ENCODE assay signal across 9 cellular contexts in genomic region chr6:48069280-48069679, GRCh38. TPM values are rescaled to one million over a fixed set of nuclear protein-coding genes. Genes with fewer than 3 reads are reported as not detected.
A peak's percentile ranks its signal among the peaks of the same experiment; 100 is the strongest.
DNase-seq lines count a peak whose midpoint lies in the region; ATAC-seq, FAIRE-seq and TF ChIP-seq lines count a peak whose summit lies in the region.
"Had no signal": no experiment of that assay in that cellular context is flagged by ENCODE, and none has a peak within 500 bp of the region (broad histone marks: within the 10 kb centered on the region; RNA-seq: fewer than 3 reads in every experiment).

No MANE protein-coding gene starts in this region.

- H3K36me3 ChIP-seq in astrocyte (ENCODE audit: insufficient read depth, low read length) (no peaks in the 10 kb centered on the region), keratinocyte (ENCODE audit: control insufficient read depth in 2 of 2, extremely low read depth in 1 of 2, insufficient read depth in 2 of 2, low read length in 2 of 2) (no peaks in the 10 kb centered on the region)
- H3K36me3 ChIP-seq: tibial artery had no signal

- H3K9me3 ChIP-seq in astrocyte (ENCODE audit: insufficient read depth, low read depth, low read length), result no peaks in the 10 kb centered on the region
- H3K9me3 ChIP-seq in keratinocyte (ENCODE audit: control insufficient read depth, low read depth, low read length), result no peaks in the 10 kb centered on the region
- H3K9me3 ChIP-seq: tibial artery had no signal

- CTCF ChIA-PET in activated CD8-positive, alpha-beta T cell treated with anti-CD3 and anti-CD28 coated beads for 36 hours (lab: Charles Lee), result no interaction called here

- no peaks in the 10 kb centered on the region for H3K9me1 ChIP-seq in keratinocyte (ENCODE audit: control insufficient read depth, extremely low read depth, insufficient read depth, low read length)

- H3K9ac ChIP-seq in astrocyte (ENCODE audit: low read length), result no peak overlapping the region
- no peak overlapping the region for H3K9ac ChIP-seq in keratinocyte (ENCODE audit: control insufficient read depth, extremely low read depth, insufficient read depth, low read length)

- H3K4me2 ChIP-seq in astrocyte (ENCODE audit: low read length) (peak overlapping the region; percentile 80), keratinocyte (ENCODE audit: control insufficient read depth, extremely low read depth, insufficient read depth, low read depth, low read length) (peak overlapping the region; percentile 57)

- intact Hi-C loops in activated CD8-positive, alpha-beta T cell treated with anti-CD3 and anti-CD28 coated beads for 36 hours (cut with micrococcal nuclease), result no loop called here

- H3K27ac ChIP-seq in astrocyte (ENCODE audit: low read depth, low read length) (no peak overlapping the region), keratinocyte (ENCODE audit: control insufficient read depth, insufficient read depth, low read length) (no peak overlapping the region)
- H3K27ac ChIP-seq: tibial artery had no signal

- H3K9me3 Mint-ChIP-seq in astrocyte (ENCODE audit: unreplicated experiment) (no peaks in the 10 kb centered on the region), type B pancreatic cell (peaks cover 4% of the 10 kb centered on the region)
- no peaks in the 10 kb centered on the region for H3K9me3 Mint-ChIP-seq in activated CD8-positive, alpha-beta T cell treated with anti-CD3 and anti-CD28 coated beads for 36 hours

- peaks cover 3% of the 10 kb centered on the region for H3K36me3 Mint-ChIP-seq in astrocyte (ENCODE audit: low read depth, unreplicated experiment)
- no peaks in the 10 kb centered on the region for H3K36me3 Mint-ChIP-seq in type B pancreatic cell
- no peaks in the 10 kb centered on the region for H3K36me3 Mint-ChIP-seq in activated CD8-positive, alpha-beta T cell treated with anti-CD3 and anti-CD28 coated beads for 36 hours (ENCODE audit: low read depth)

- no peak overlapping the region for H3K27ac Mint-ChIP-seq in astrocyte (ENCODE audit: unreplicated experiment)
- peak overlapping the region; percentile 71 for H3K27ac Mint-ChIP-seq in type B pancreatic cell
- no peak overlapping the region for H3K27ac Mint-ChIP-seq in activated CD8-positive, alpha-beta T cell treated with anti-CD3 and anti-CD28 coated beads for 36 hours

- ATAC-seq in GM21723 (IDR thresholded peaks at IDR 0.05; ENCODE audit: unreplicated experiment), result no peak
- ATAC-seq in activated CD8-positive, alpha-beta T cell treated with anti-CD3 and anti-CD28 coated beads for 36 hours, result no peak

- no peak for TF ChIP-seq CTCF in astrocyte (IDR thresholded peaks at IDR 0.05; ENCODE audit: insufficient read depth, low read depth, low read length)
- TF ChIP-seq CTCF in keratinocyte (optimal IDR thresholded peaks at IDR 0.05 in 1 of 3, IDR thresholded peaks at IDR 0.05 in 1 of 3, conservative IDR thresholded peaks at IDR 0.05 in 1 of 3; ENCODE audit: extremely low read depth in 1 of 3, insufficient read depth in 2 of 3, low read length in 3 of 3), result no peak
- no peak for TF ChIP-seq CTCF in type B pancreatic cell (conservative IDR thresholded peaks at IDR 0.05)
- no peak for TF ChIP-seq CTCF in activated CD8-positive, alpha-beta T cell treated with anti-CD3 and anti-CD28 coated beads for 36 hours (IDR thresholded peaks at IDR 0.05)

- H3K4me1 Mint-ChIP-seq in astrocyte (ENCODE audit: low read depth, unreplicated experiment), result peaks cover 20% of the 10 kb centered on the region
- H3K4me1 Mint-ChIP-seq in type B pancreatic cell (ENCODE audit: unreplicated experiment), result peaks cover 10% of the 10 kb centered on the region
- peaks cover 2% of the 10 kb centered on the region for H3K4me1 Mint-ChIP-seq in activated CD8-positive, alpha-beta T cell treated with anti-CD3 and anti-CD28 coated beads for 36 hours (ENCODE audit: low read depth)

- H4K20me1 ChIP-seq in astrocyte (ENCODE audit: insufficient read depth, low read length) (peaks cover 48% of the 10 kb centered on the region), keratinocyte (ENCODE audit: control insufficient read depth, extremely low read depth, insufficient read depth, low read length) (no peaks in the 10 kb centered on the region)

- H3K79me2 ChIP-seq in astrocyte (ENCODE audit: insufficient read depth, low read length) (no peaks in the 10 kb centered on the region), keratinocyte (ENCODE audit: control insufficient read depth, insufficient read depth, low read length) (no peaks in the 10 kb centered on the region)

- H3K4me1 ChIP-seq in astrocyte (ENCODE audit: insufficient read depth, low read length), result no peaks in the 10 kb centered on the region
- H3K4me1 ChIP-seq in keratinocyte (ENCODE audit: control insufficient read depth, extremely low read depth, insufficient read depth, low read length), result peaks cover 4% of the 10 kb centered on the region

- H3K27me3 ChIP-seq in astrocyte (ENCODE audit: insufficient read depth, low read length) (peaks cover 9% of the 10 kb centered on the region), keratinocyte (ENCODE audit: control insufficient read depth, extremely low read depth, insufficient read depth, low read length) (peaks cover 7% of the 10 kb centered on the region)

- H3K27me3 Mint-ChIP-seq in astrocyte (ENCODE audit: low read depth, unreplicated experiment) (no peaks in the 10 kb centered on the region), type B pancreatic cell (peaks cover 35% of the 10 kb centered on the region)
- H3K27me3 Mint-ChIP-seq in activated CD8-positive, alpha-beta T cell treated with anti-CD3 and anti-CD28 coated beads for 36 hours, result peaks cover 22% of the 10 kb centered on the region

- dilution Hi-C loops in keratinocyte (cut with MboI; ENCODE audit: extremely low pct_ligation_motif_present, low sequenced_read_pairs), result no loop called here

- H2AFZ ChIP-seq in astrocyte (ENCODE audit: low read depth, low read length) (no peak overlapping the region), keratinocyte (ENCODE audit: control insufficient read depth, low read length) (peak overlapping the region; percentile 44)

- FAIRE-seq in astrocyte (lab: Jason Lieb, UNC), result no peak
- FAIRE-seq in keratinocyte (lab: Jason Lieb, UNC), result peak; percentile 41

- DNase-seq in SHP77 (lab: John Stamatoyannopoulos, UW) (peak; percentile 22 to 57), SHP77 treated with DMSO at 0.1 percent for 48 hours (lab: John Stamatoyannopoulos, UW) (no peak), astrocyte (ENCODE audit: low read depth) (no peak), keratinocyte (ENCODE audit: low read depth, low spot score) (no peak), type B pancreatic cell (ENCODE audit: extremely low spot score, unreplicated experiment) (no peak), DMS153 treated with DMSO at 0.1 percent for 48 hours (lab: John Stamatoyannopoulos, UW; ENCODE audit: unreplicated experiment) (no peak)
- no peak for DNase-seq in activated CD8-positive, alpha-beta T cell treated with anti-CD3 and anti-CD28 coated beads for 36 hours
- DNase-seq: tibial artery had no signal

- POLR2A ChIA-PET in activated CD8-positive, alpha-beta T cell treated with anti-CD3 and anti-CD28 coated beads for 36 hours (lab: Charles Lee), result no interaction called here

- H3K4me3 ChIP-seq in astrocyte (ENCODE audit: insufficient read depth, low read depth, low read length) (no peak overlapping the region), keratinocyte (ENCODE audit: control insufficient read depth in 2 of 3, extremely low read depth in 1 of 3, insufficient read depth in 2 of 3, low read depth in 1 of 3, low read length in 3 of 3) (peak overlapping the region in 1 of 3 experiments; percentile 29)

- H3K4me3 Mint-ChIP-seq in astrocyte (ENCODE audit: unreplicated experiment), result peak overlapping the region; percentile 15
- H3K4me3 Mint-ChIP-seq in type B pancreatic cell, result peak overlapping the region; percentile 87
- H3K4me3 Mint-ChIP-seq in activated CD8-positive, alpha-beta T cell treated with anti-CD3 and anti-CD28 coated beads for 36 hours, result no peak overlapping the region

RNA-seq across cellular contexts. Expression of gene PTCHD4, which starts 41.7 kb away (rescaled TPM):
- total RNA-seq in astrocyte, result 11.4 and 12.4 TPM in 2 replicates
- polyA plus RNA-seq in keratinocyte, result 0.39 to 0.93 TPM (median 0.41 TPM) in 3 replicates
- polyA plus RNA-seq in keratinocyte (2011; ENCODE audit: low read depth), result 0.67 TPM
- 0.43 and 0.69 TPM in 2 replicates for polyA plus RNA-seq in keratinocyte (2011; cell fraction: cytosol; rRNA removed)
- polyA plus RNA-seq in keratinocyte (2011; cell fraction: nucleus; rRNA removed), result 0.65 and 0.88 TPM in 2 replicates
- polyA plus RNA-seq in keratinocyte (2012; ENCODE audit: low replicate concordance), result 0.31 and 0.89 TPM in 2 replicates
- 0.80 to 1.1 TPM (median 0.98 TPM) in 3 replicates for polyA minus RNA-seq in keratinocyte
- polyA minus RNA-seq in keratinocyte (2011; cell fraction: cytosol; rRNA and poly(A)+ RNA removed), result not detected
- 1.1 and 2.4 TPM in 2 replicates for polyA minus RNA-seq in keratinocyte (2011; cell fraction: nucleus; rRNA and poly(A)+ RNA removed)
- 3.4 and 4.6 TPM in 2 replicates for total RNA-seq in type B pancreatic cell (ENCODE audit: low replicate concordance)
- total RNA-seq in activated CD8-positive, alpha-beta T cell treated with anti-CD3 and anti-CD28 coated beads for 36 hours, result not detected

Comparison
In these comparisons a context has a peak if more than half of its experiments do, and no peak if none do; other contexts are left out.
1. DNase-seq: peak in SHP77 (2 of 2); none in SHP77 treated with DMSO at 0.1 percent for 48 hours (single experiment), astrocyte (single experiment), keratinocyte (single experiment), type B pancreatic cell (single experiment), activated CD8-positive, alpha-beta T cell treated with anti-CD3 and anti-CD28 coated beads for 36 hours (single experiment) and DMS153 treated with DMSO at 0.1 percent for 48 hours (single experiment).